29 cellular contexts compared by ENCODE assay signal in genomic region chr4:111014537-111014936, GRCh38.
"Had no signal": no experiment of that assay in that cellular context is flagged by ENCODE, and none has a peak within 500 bp of the region (broad histone marks: within the 10 kb centered on the region; RNA-seq: fewer than 3 reads in every experiment).

No MANE protein-coding gene starts in this region.

- ATAC-seq: naive thymus-derived CD8-positive, alpha-beta T cell; natural killer cell treated with Interleukin-12 subunit alpha and Interleukin-12 subunit beta and Interleukin-15 and Interleukin-18, amount 100 ng/mL, for 72 hours; pancreas; psoas muscle; right cardiac atrium; right lobe of liver; stimulated activated memory B cell treated with anti-CD40 and anti-IgM and Interleukin-4, amounts not matched to agents 10 μg/mL and 1 μg/mL and 100 μg/mL, for 72 hours; stimulated activated naive CD8-positive, alpha-beta T cell treated with anti-CD3 and anti-CD28 coated beads, Interleukin-15, amount 100 ng/mL, for 72 hours; stimulated activated naive CD8-positive, alpha-beta T cell treated with anti-CD3 and anti-CD28 coated beads, Interleukin-15, Interleukin-2, amounts not matched to agents 100 U/mL and 50 U/mL, for 24 hours; upper lobe of right lung had no signal

- H3K9me3 ChIP-seq: neutrophil, pancreas, psoas muscle, right lobe of liver, sigmoid colon, suprapubic skin, testis, tibial artery, transverse colon, upper lobe of right lung, vagina had no signal

- H3K4me3 Mint-ChIP-seq: naive thymus-derived CD8-positive, alpha-beta T cell; natural killer cell treated with Interleukin-12 subunit alpha and Interleukin-12 subunit beta and Interleukin-15 and Interleukin-18, amount 100 ng/mL, for 72 hours; nephron progenitor cell; neural crest cell; stimulated activated memory B cell treated with anti-CD40 and anti-IgM and Interleukin-4, amounts not matched to agents 10 μg/mL and 1 μg/mL and 100 μg/mL, for 72 hours; stimulated activated naive CD8-positive, alpha-beta T cell treated with anti-CD3 and anti-CD28 coated beads, Interleukin-15, amount 100 ng/mL, for 72 hours; type B pancreatic cell had no signal

- H3K4me1 Mint-ChIP-seq: naive thymus-derived CD8-positive, alpha-beta T cell; neural crest cell; stimulated activated memory B cell treated with anti-CD40 and anti-IgM and Interleukin-4, amounts not matched to agents 10 μg/mL and 1 μg/mL and 100 μg/mL, for 72 hours; stimulated activated naive CD8-positive, alpha-beta T cell treated with anti-CD3 and anti-CD28 coated beads, Interleukin-15, amount 100 ng/mL, for 72 hours had no signal

- FAIRE-seq: pancreas, small intestine had no signal

- H3K27me3 ChIP-seq: neutrophil, pancreas, sigmoid colon, suprapubic skin, testis, tibial artery, transverse colon, upper lobe of right lung, vagina had no signal

- DNase-seq: naive thymus-derived CD8-positive, alpha-beta T cell; nephron progenitor cell; nucleus accumbens; pancreas; psoas muscle; right cardiac atrium; right lobe of liver; sigmoid colon; small intestine; stimulated activated CD4-positive, alpha-beta T cell treated with anti-CD3 and anti-CD28 coated beads, Interleukin-15, amount 100 ng/mL, for 24 hours; stimulated activated CD4-positive, alpha-beta T cell treated with anti-CD3 and anti-CD28 coated beads, Interleukin-2, amount 100 ng/mL, for 24 hours; stimulated activated CD4-positive, alpha-beta T cell treated with anti-CD3 and anti-CD28 coated beads, Interleukin-2, amount 100 ng/mL, for 48 hours; stimulated activated CD4-positive, alpha-beta T cell treated with anti-CD3 and anti-CD28 coated beads, Interleukin-4, amount 100 ng/mL, for 24 hours; stimulated activated CD8-positive, alpha-beta memory T cell treated with anti-CD3 and anti-CD28 coated beads, Interleukin-4, amount 100 ng/mL, for 48 hours; stimulated activated naive CD4-positive, alpha-beta T cell; stimulated activated naive CD8-positive, alpha-beta T cell treated with anti-CD3 and anti-CD28 coated beads, Interleukin-15, amount 100 ng/mL, for 72 hours; stimulated activated naive CD8-positive, alpha-beta T cell treated with anti-CD3 and anti-CD28 coated beads, Interleukin-15, Interleukin-2, amounts not matched to agents 100 U/mL and 50 U/mL, for 24 hours; substantia nigra; testis; tibial artery; transverse colon; upper lobe of right lung had no signal

- H3K4me3 ChIP-seq: pancreas, psoas muscle, right lobe of liver, sigmoid colon, suprapubic skin, testis, tibial artery, transverse colon, upper lobe of right lung, vagina had no signal

- H3K36me3 ChIP-seq: neutrophil, pancreas, right lobe of liver, sigmoid colon, suprapubic skin, tibial artery, transverse colon, upper lobe of right lung, vagina had no signal

- H3K9me3 Mint-ChIP-seq: nephron progenitor cell; neural crest cell; stimulated activated memory B cell treated with anti-CD40 and anti-IgM and Interleukin-4, amounts not matched to agents 10 μg/mL and 1 μg/mL and 100 μg/mL, for 72 hours; stimulated activated naive CD8-positive, alpha-beta T cell treated with anti-CD3 and anti-CD28 coated beads, Interleukin-15, amount 100 ng/mL, for 72 hours; type B pancreatic cell had no signal

- H3K27ac Mint-ChIP-seq: naive thymus-derived CD8-positive, alpha-beta T cell; natural killer cell treated with Interleukin-12 subunit alpha and Interleukin-12 subunit beta and Interleukin-15 and Interleukin-18, amount 100 ng/mL, for 72 hours; nephron progenitor cell; stimulated activated memory B cell treated with anti-CD40 and anti-IgM and Interleukin-4, amounts not matched to agents 10 μg/mL and 1 μg/mL and 100 μg/mL, for 72 hours; stimulated activated naive CD8-positive, alpha-beta T cell treated with anti-CD3 and anti-CD28 coated beads, Interleukin-15, amount 100 ng/mL, for 72 hours; type B pancreatic cell had no signal

- H3K36me3 Mint-ChIP-seq: naive thymus-derived CD8-positive, alpha-beta T cell; natural killer cell treated with Interleukin-12 subunit alpha and Interleukin-12 subunit beta and Interleukin-15 and Interleukin-18, amount 100 ng/mL, for 72 hours; stimulated activated memory B cell treated with anti-CD40 and anti-IgM and Interleukin-4, amounts not matched to agents 10 μg/mL and 1 μg/mL and 100 μg/mL, for 72 hours; type B pancreatic cell had no signal

- H3K27ac ChIP-seq: neutrophil, pancreas, psoas muscle, right lobe of liver, sigmoid colon, suprapubic skin, testis, tibial artery, transverse colon, upper lobe of right lung, vagina had no signal

- H3K27me3 Mint-ChIP-seq: naive thymus-derived CD8-positive, alpha-beta T cell; natural killer cell treated with Interleukin-12 subunit alpha and Interleukin-12 subunit beta and Interleukin-15 and Interleukin-18, amount 100 ng/mL, for 72 hours; stimulated activated memory B cell treated with anti-CD40 and anti-IgM and Interleukin-4, amounts not matched to agents 10 μg/mL and 1 μg/mL and 100 μg/mL, for 72 hours; stimulated activated naive CD8-positive, alpha-beta T cell treated with anti-CD3 and anti-CD28 coated beads, Interleukin-15, amount 100 ng/mL, for 72 hours; type B pancreatic cell had no signal

- H3K4me1 ChIP-seq: pancreas, psoas muscle, right lobe of liver, sigmoid colon, suprapubic skin, testis, tibial artery, transverse colon, upper lobe of right lung, vagina had no signal
